Comparison of ENCODE assay signal across 8 cellular contexts in the genomic region with DNA sequence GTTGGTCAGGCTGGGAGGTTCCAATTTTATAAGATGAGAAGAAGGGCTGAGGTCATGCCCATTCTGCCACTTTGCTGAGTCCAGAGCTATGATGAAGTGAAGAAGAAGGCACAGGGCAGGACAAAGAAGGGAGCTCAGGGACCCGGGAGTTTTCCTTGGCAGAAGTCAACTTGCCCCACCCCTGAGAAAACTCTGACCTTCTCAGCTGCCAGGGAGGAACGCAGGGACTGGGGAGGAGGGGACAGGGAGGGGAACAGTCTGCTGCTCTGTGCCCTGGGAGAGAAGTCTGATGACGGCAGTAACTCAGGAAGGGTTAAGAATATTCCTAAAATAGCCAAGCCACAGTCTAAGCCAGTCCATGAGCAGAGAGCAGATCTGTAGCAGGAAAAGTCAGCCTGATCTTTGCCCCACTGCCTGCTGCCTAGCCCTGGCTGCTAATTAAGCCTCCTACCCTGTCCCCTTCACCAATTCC. TPM values are rescaled to one million over a fixed set of nuclear protein-coding genes. Genes with fewer than 3 reads are reported as not detected.
A peak's percentile ranks its signal among the peaks of the same experiment; 100 is the strongest.
DNase-seq lines count a peak whose midpoint lies in the region; ATAC-seq and TF ChIP-seq lines count a peak whose summit lies in the region.
"Had no signal": no experiment of that assay in that cellular context is flagged by ENCODE, and none has a peak within 500 bp of the region (broad histone marks: within the 10 kb centered on the region; RNA-seq: fewer than 3 reads in every experiment).

No MANE protein-coding gene starts in this region.

- H3K4me1 ChIP-seq in adipocyte (ENCODE audit: control insufficient read depth, insufficient read depth, low read length) (peaks cover 40% of the 10 kb centered on the region), SK-N-SH (ENCODE audit: control insufficient read depth in 1 of 2, insufficient read depth in 2 of 2, low read depth in 1 of 2, low read length in 1 of 2) (no peaks in the 10 kb centered on the region)

- TF ChIP-seq EP300 in SK-N-SH (IDR thresholded peaks at IDR 0.05; ENCODE audit: borderline replicate concordance in 1 of 2, low read depth in 1 of 2, low read length in 1 of 2) = no peak

- H3K9ac ChIP-seq in adipocyte (ENCODE audit: low read length) (peak overlapping the region; percentile 77), SK-N-SH (no peak overlapping the region)

- H3K27me3 ChIP-seq in adipocyte (replicated peaks; ENCODE audit: control insufficient read depth, insufficient read depth, low read length) (no peaks in the 10 kb centered on the region), SK-N-SH (ENCODE audit: insufficient read depth) (no peaks in the 10 kb centered on the region)

- H3F3A ChIP-seq in SK-N-SH (replicated peaks; ENCODE audit: insufficient read depth) = no peaks in the 10 kb centered on the region

- peak overlapping the region; percentile 62 for H3K4me3 ChIP-seq in adipocyte (ENCODE audit: low read length)
- no peak overlapping the region for H3K4me3 ChIP-seq in SK-N-SH (ENCODE audit: low read depth in 2 of 2, low read length in 1 of 2)

- H3K9me3 ChIP-seq in adipocyte (ENCODE audit: control insufficient read depth, low read length) (no peaks in the 10 kb centered on the region), SK-N-SH (no peaks in the 10 kb centered on the region)

- no peak for TF ChIP-seq RAD21 in SK-N-SH (IDR thresholded peaks at IDR 0.05; ENCODE audit: low read length)

- H3K9me2 ChIP-seq in SK-N-SH = no peaks in the 10 kb centered on the region

- POLR2A ChIA-PET in SK-N-SH (lab: Yijun Ruan, JAX) = no interaction called here

- no peak for TF ChIP-seq CTCF in SK-N-SH (IDR thresholded peaks at IDR 0.05)

- DNase-seq in adipocyte (ENCODE audit: low read depth) (peak; percentile 50), iPS-NIHi7 (ENCODE audit: extremely low spot score) (peak; percentile 10), stromal cell of bone marrow (ENCODE audit: low read depth) (peak; percentile 66), SK-N-SH (no peak)
- DNase-seq in stimulated activated CD4-positive, alpha-beta T cell treated with anti-CD3 and anti-CD28 coated beads, Interleukin-2, amount 100 ng/mL, for 48 hours = no peak
- DNase-seq: hypothalamus, NCI-H1092 had no signal

- no peak overlapping the region for H2AFZ ChIP-seq in SK-N-SH (ENCODE audit: low read depth)

- no peaks in the 10 kb centered on the region for H3K79me2 ChIP-seq in SK-N-SH (ENCODE audit: insufficient read depth)

- no peak overlapping the region for H3K27ac ChIP-seq in SK-N-SH (ENCODE audit: low read depth in 2 of 2, low read length in 1 of 2)

- H3K4me2 ChIP-seq in SK-N-SH = no peak overlapping the region

- WGBS in SK-N-SH (ENCODE audit: low lambda C conversion rate) = 45% methylated on average over 3 of the region's 3 CpGs

- no peaks in the 10 kb centered on the region for H4K20me1 ChIP-seq in SK-N-SH (ENCODE audit: insufficient read depth)

- H3K36me3 ChIP-seq in adipocyte (ENCODE audit: control insufficient read depth, insufficient read depth, low read length, severe bottlenecking) (no peaks in the 10 kb centered on the region), SK-N-SH (replicated peaks in 1 of 2; ENCODE audit: control insufficient read depth in 1 of 2, insufficient read depth in 2 of 2, low read length in 1 of 2) (no peaks in the 10 kb centered on the region)

- no peak for ATAC-seq in HG03159 (IDR thresholded peaks at IDR 0.05; ENCODE audit: unreplicated experiment)

- CTCF ChIA-PET in SK-N-SH (lab: Yijun Ruan, JAX) = no interaction called here

TF ChIP-seq in SK-N-SH, 30 proteins besides CTCF, POLR2A, EP300 and RAD21:
- no peak for TF ChIP-seq CHD2 (IDR thresholded peaks at IDR 0.05; ENCODE audit: low read length, partially characterized antibody)
- TF ChIP-seq FOXJ3 (CRISPR knock-in tag; IDR thresholded peaks at IDR 0.05) = no peak
- TF ChIP-seq EZH2phosphoT487 (IDR thresholded peaks at IDR 0.05; ENCODE audit: borderline replicate concordance, low read depth) = no peak

RNA-seq across cellular contexts. Expression of a gene that starts 11.7 kb away (rescaled TPM):
- not detected in 2 replicates for polyA plus RNA-seq in SK-N-SH (2012; rRNA removed)
- not detected in 2 replicates for polyA plus RNA-seq in SK-N-SH (2012; cell fraction: cytosol; rRNA removed)
- polyA plus RNA-seq in SK-N-SH (2012; cell fraction: nucleus; rRNA removed) = not detected in 2 replicates

RNA-seq across cellular contexts. Expression of a gene that starts 21.6 kb away (rescaled TPM):
- polyA plus RNA-seq in SK-N-SH (2012; rRNA removed) = 3.8 and 4.3 TPM in 2 replicates
- polyA plus RNA-seq in SK-N-SH (2012; cell fraction: cytosol; rRNA removed) = 2.3 and 3.1 TPM in 2 replicates
- 5.2 and 6.0 TPM in 2 replicates for polyA plus RNA-seq in SK-N-SH (2012; cell fraction: nucleus; rRNA removed)

RNA-seq across cellular contexts. Expression of a gene that starts 22.6 kb away (rescaled TPM):
- polyA plus RNA-seq in SK-N-SH (2012; rRNA removed) = 0.02 and 0.05 TPM in 2 replicates
- polyA plus RNA-seq in SK-N-SH (2012; cell fraction: cytosol; rRNA removed) = not detected in 2 replicates
- 0.01 and 0.06 TPM in 2 replicates for polyA plus RNA-seq in SK-N-SH (2012; cell fraction: nucleus; rRNA removed)

RNA-seq across cellular contexts. Expression of a gene that starts 40.1 kb away (rescaled TPM):
- polyA plus RNA-seq in SK-N-SH (2012; rRNA removed) = not detected in 2 replicates
- polyA plus RNA-seq in SK-N-SH (2012; cell fraction: cytosol; rRNA removed) = not detected in 2 replicates
- polyA plus RNA-seq in SK-N-SH (2012; cell fraction: nucleus; rRNA removed) = not detected in 2 replicates

Comparison
In these comparisons a context has a peak if more than half of its experiments do, and no peak if none do; other contexts are left out.
1. DNase-seq: peak in adipocyte (single experiment), iPS-NIHi7 (single experiment) and stromal cell of bone marrow (single experiment); none in SK-N-SH (single experiment) and stimulated activated CD4-positive, alpha-beta T cell treated with anti-CD3 and anti-CD28 coated beads, Interleukin-2, amount 100 ng/mL, for 48 hours (0 of 2).